ENCODE assay signal across 19 cellular contexts in the genomic region with DNA sequence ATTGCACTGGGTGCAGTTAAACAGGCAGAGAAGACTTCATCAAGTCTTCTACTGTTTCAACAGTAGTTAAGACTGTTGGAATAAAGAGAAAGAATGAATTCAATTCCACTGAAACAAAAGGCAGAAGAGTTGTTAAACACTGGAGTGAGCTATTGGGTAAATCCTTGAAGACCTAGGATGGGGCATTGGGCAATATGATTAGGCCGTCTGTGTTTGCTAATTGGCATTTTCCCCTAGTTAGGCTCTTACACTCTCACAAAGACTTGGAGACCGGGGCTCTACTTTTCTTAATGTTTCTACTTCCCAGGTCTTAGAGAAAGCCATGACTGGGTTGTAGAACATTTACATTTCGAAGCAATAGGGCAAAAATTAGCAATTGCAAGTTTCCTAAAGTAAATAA.
DNase-seq lines count a peak whose midpoint lies in the region; ATAC-seq, FAIRE-seq and TF ChIP-seq lines count a peak whose summit lies in the region.
"Had no signal": no experiment of that assay in that cellular context is flagged by ENCODE, and none has a peak within 500 bp of the region (broad histone marks: within the 10 kb centered on the region; RNA-seq: fewer than 3 reads in every experiment).

No MANE protein-coding gene starts in this region.

- H3K4me1 ChIP-seq in GM23248 (ENCODE audit: insufficient read depth), result no peaks in the 10 kb centered on the region
- H3K4me1 ChIP-seq in H1 (replicated peaks in 1 of 4; ENCODE audit: control insufficient read depth in 3 of 4, insufficient read depth in 4 of 4, low read length in 3 of 4), result peaks cover 4 to 17% (median 10%) of the 10 kb centered on the region in 4 experiments; a peak in 5 of 7 replicates
- no peaks in the 10 kb centered on the region for H3K4me1 ChIP-seq in heart left ventricle

- TF ChIP-seq CTCF in H1 (IDR thresholded peaks at IDR 0.05; ENCODE audit: control extremely low read depth in 1 of 3, insufficient read depth in 1 of 3, low read depth in 1 of 3, low read length in 3 of 3), result no peak
- no peak for TF ChIP-seq CTCF in heart left ventricle (IDR thresholded peaks at IDR 0.05)

- H3K9ac ChIP-seq in GM23248 (no peak overlapping the region), H1 (replicated peaks in 1 of 4; ENCODE audit: extremely low read depth in 1 of 4, low read depth in 3 of 4, low read length in 3 of 4) (no peak overlapping the region)
- H3K9ac ChIP-seq: BLaER1 treated with 17β-estradiol and CSF1 and Interleukin-3, amounts not matched to agents 10 nM and 100 nM had no signal

- intact Hi-C loops in heart left ventricle (cut with DNase I), result no loop called here

- H3K18ac ChIP-seq in H1 (ENCODE audit: extremely low read depth, low read length), result no peak overlapping the region

- TF ChIP-seq POLR2A in H1 (IDR thresholded peaks at IDR 0.05; ENCODE audit: control extremely low read depth in 1 of 2, low read depth in 2 of 2, low read length in 2 of 2) (no peak), heart left ventricle (IDR thresholded peaks at IDR 0.05) (no peak)

- H3K23ac ChIP-seq in H1 (ENCODE audit: insufficient read length), result no peak overlapping the region

- H2AK5ac ChIP-seq in H1 (ENCODE audit: low read depth, low read length), result no peak overlapping the region

- H3K27me3 ChIP-seq in GM23248 (replicated peaks; ENCODE audit: insufficient read depth) (no peaks in the 10 kb centered on the region), H1 (replicated peaks in 1 of 4; ENCODE audit: control insufficient read depth in 3 of 4, extremely low read depth in 1 of 4, insufficient read depth in 3 of 4, low read length in 3 of 4) (no peaks in the 10 kb centered on the region), heart left ventricle (no peaks in the 10 kb centered on the region)
- H3K27me3 ChIP-seq: BLaER1 treated with 17β-estradiol and CSF1 and Interleukin-3, amounts not matched to agents 10 nM and 100 nM had no signal

- DNase-seq in GM23248, result no peak
- DNase-seq in NCI-H82 (lab: John Stamatoyannopoulos, UW), result peak; percentile 57
- no peak for DNase-seq in H1 (ENCODE audit: low read depth in 1 of 2, low spot score in 2 of 2)
- DNase-seq in heart left ventricle, result no peak
- DNase-seq in RCC 7860 (ENCODE audit: low spot score), result no peak
- DNase-seq in NCI-H226, result no peak
- DNase-seq: 8988T; CD8-positive, alpha-beta T cell; COR-L47; DMS 273 treated with DMSO at 0.1 percent for 48 hours; DMS53; GOT3; H9 had no signal

- H3K4ac ChIP-seq in H1 (replicated peaks; ENCODE audit: insufficient read length, low read depth, low read length), result no peak overlapping the region

- H2AFZ ChIP-seq in GM23248 (0 out of 2 replicates have a peak overlapping the region, but pooled peaks have one; percentile 19), H1 (ENCODE audit: low read length) (no peak overlapping the region; the same call in 1 of the 2 replicates)

- H2BK12ac ChIP-seq in H1 (ENCODE audit: low read depth, low read length), result no peak overlapping the region

- H4K91ac ChIP-seq in H1 (replicated peaks; ENCODE audit: insufficient read length, low read length), result no peak overlapping the region

- no peaks in the 10 kb centered on the region for H3K9me2 ChIP-seq in GM23248 (ENCODE audit: insufficient read depth)

- no peaks in the 10 kb centered on the region for H3K79me1 ChIP-seq in H1 (ENCODE audit: low read depth, low read length)

- H4K20me1 ChIP-seq in GM23248 (ENCODE audit: insufficient read depth) (no peaks in the 10 kb centered on the region), H1 (replicated peaks in 1 of 2; ENCODE audit: control insufficient read depth in 1 of 2, insufficient read depth in 2 of 2, low read length in 2 of 2) (no peaks in the 10 kb centered on the region)
- H4K20me1 ChIP-seq: BLaER1 treated with 17β-estradiol and CSF1 and Interleukin-3, amounts not matched to agents 10 nM and 100 nM had no signal

- H2BK120ac ChIP-seq in H1 (replicated peaks; ENCODE audit: low read depth, low read length), result peak overlapping the region; percentile 79

- no peak overlapping the region for H3K27ac ChIP-seq in GM23248
- no peak overlapping the region for H3K27ac ChIP-seq in H1 (ENCODE audit: low read depth, low read length)
- no peak overlapping the region for H3K27ac ChIP-seq in heart left ventricle
- H3K27ac ChIP-seq: BLaER1 treated with 17β-estradiol and CSF1 and Interleukin-3, amounts not matched to agents 10 nM and 100 nM had no signal

- FAIRE-seq in H1 (lab: Jason Lieb, UNC) (no peak), RCC 7860 (lab: Jason Lieb, UNC) (no peak)
- FAIRE-seq: G401.6, GM12891, GM19239, HTR-8/SVneo had no signal

- no peak for TF ChIP-seq RAD21 in H1 (IDR thresholded peaks at IDR 0.05 in 1 of 2, conservative IDR thresholded peaks at IDR 0.05 in 1 of 2; ENCODE audit: low read depth in 2 of 2, low read length in 2 of 2)

- H2BK15ac ChIP-seq in H1 (ENCODE audit: low read length), result no peak overlapping the region

- H3K9me3 ChIP-seq in GM23248 (ENCODE audit: low read depth), result no peaks in the 10 kb centered on the region
- H3K9me3 ChIP-seq in H1 (ENCODE audit: insufficient read depth in 2 of 2, low read depth in 1 of 2, low read length in 1 of 2), result peaks cover 3 to 4% of the 10 kb centered on the region in 2 experiments; a peak in 3 of 4 replicates
- H3K9me3 ChIP-seq in heart left ventricle, result peaks cover 0 to 4% (median 0%) of the 10 kb centered on the region in 12 donors

- no peaks in the 10 kb centered on the region for H3F3A ChIP-seq in GM23248 (ENCODE audit: insufficient read depth)

- no peak overlapping the region for H2BK20ac ChIP-seq in H1 (ENCODE audit: low read length)

- peaks cover 3% of the 10 kb centered on the region; the same call in 1 of the 2 replicates for H3K23me2 ChIP-seq in H1 (ENCODE audit: low read depth, low read length)

- ATAC-seq in heart left ventricle, result no peak
- no peak for ATAC-seq in GM21619 (IDR thresholded peaks at IDR 0.05; ENCODE audit: unreplicated experiment)
- ATAC-seq: CD8-positive, alpha-beta T cell had no signal

- no peak overlapping the region for H3K4me2 ChIP-seq in GM23248 (ENCODE audit: unreplicated experiment)
- H3K4me2 ChIP-seq in H1 (ENCODE audit: insufficient read depth in 1 of 2, low read depth in 2 of 2, low read length in 2 of 2), result no peak overlapping the region
- H3K4me2 ChIP-seq: BLaER1 treated with 17β-estradiol and CSF1 and Interleukin-3, amounts not matched to agents 10 nM and 100 nM had no signal

- H2BK5ac ChIP-seq in H1 (ENCODE audit: low read depth, low read length), result no peak overlapping the region

- no peak overlapping the region for H4K8ac ChIP-seq in H1 (ENCODE audit: extremely low read depth, insufficient read depth, low read length)

- WGBS in GM23248 (ENCODE audit: low coverage in 1 of 2, low lambda C conversion rate in 2 of 2, missing lambda C conversion rate in 2 of 2), 2 experiments, result 90 to 94% methylated on average over 3 of the region's 3 CpGs
- WGBS in H1 (ENCODE audit: extremely low coverage in 1 of 2, insufficient coverage in 1 of 2, insufficient read length in 1 of 2, insufficient replicate concordance in 2 of 2, low coverage in 1 of 2, low lambda C conversion rate in 2 of 2, missing lambda C conversion rate in 1 of 2), 2 experiments, result 77% methylated on average over 3 of the region's 3 CpGs; no CpG with 5 or more reads in 1 of the 2 experiments
- WGBS in heart left ventricle, 4 donors, result 79 to 83% (median 82%) methylated on average over 3 of the region's 3 CpGs

- TF ChIP-seq EP300 in H1 (IDR thresholded peaks at IDR 0.05; ENCODE audit: borderline replicate concordance in 1 of 2, low read depth in 2 of 2, low read length in 2 of 2), result no peak

- no peaks in the 10 kb centered on the region for H3K36me3 ChIP-seq in GM23248 (ENCODE audit: low read depth)
- peaks cover 0 to 2% (median 0%) of the 10 kb centered on the region in 4 experiments; a peak in 1 of 8 replicates for H3K36me3 ChIP-seq in H1 (ENCODE audit: control insufficient read depth in 2 of 4, insufficient read depth in 4 of 4, low read length in 3 of 4)
- H3K36me3 ChIP-seq in heart left ventricle, result no peaks in the 10 kb centered on the region
- H3K36me3 ChIP-seq: BLaER1 treated with 17β-estradiol and CSF1 and Interleukin-3, amounts not matched to agents 10 nM and 100 nM had no signal

- H3K14ac ChIP-seq in H1 (ENCODE audit: insufficient read length), result no peak overlapping the region

- no peak overlapping the region for H3K4me3 ChIP-seq in GM23248
- no peak overlapping the region for H3K4me3 ChIP-seq in H1 (ENCODE audit: extremely low read depth in 1 of 4, insufficient read depth in 2 of 4, low read depth in 3 of 4, low read length in 4 of 4)
- H3K4me3 ChIP-seq in heart left ventricle, result no peak overlapping the region
- H3K4me3 ChIP-seq: BLaER1 treated with 17β-estradiol and CSF1 and Interleukin-3, amounts not matched to agents 10 nM and 100 nM had no signal

- H3K56ac ChIP-seq in H1 (replicated peaks; ENCODE audit: insufficient read length, low read depth, low read length), result no peak overlapping the region

- H3K79me2 ChIP-seq in GM23248 (ENCODE audit: insufficient read depth), result no peaks in the 10 kb centered on the region
- H3K79me2 ChIP-seq in H1 (ENCODE audit: control insufficient read depth in 1 of 2, insufficient read depth in 2 of 2, low read length in 2 of 2), result no peaks in the 10 kb centered on the region

- H4K5ac ChIP-seq in H1 (ENCODE audit: insufficient read length, low read depth, low read length), result no peak overlapping the region

- in situ Hi-C loops in GM23248 (cut with MboI), result no loop called here

- POLR2A ChIA-PET in H1 (lab: Charles Lee; ENCODE audit: partially characterized antibody), result no interaction called here

- CTCF ChIA-PET in H1 (lab: Charles Lee; ENCODE audit: partially characterized antibody), result interaction anchor here (1.4 kb wide), 1 partner anchor 57 kb away, joined by 3 read pairs; no protein-coding TSS in a partner anchor

TF ChIP-seq in H1, 55 proteins besides CTCF, POLR2A, EP300 and RAD21:
- TF ChIP-seq CEBPB (IDR thresholded peaks at IDR 0.05; ENCODE audit: low read depth, low read length) (peak; percentile 29; the same call in 1 of the 2 replicates), PHF8 (conservative IDR thresholded peaks at IDR 0.05; ENCODE audit: low read depth, low read length) (no peak)
TF ChIP-seq in H1: peak in this region for 1.
